In the genomic region with DNA sequence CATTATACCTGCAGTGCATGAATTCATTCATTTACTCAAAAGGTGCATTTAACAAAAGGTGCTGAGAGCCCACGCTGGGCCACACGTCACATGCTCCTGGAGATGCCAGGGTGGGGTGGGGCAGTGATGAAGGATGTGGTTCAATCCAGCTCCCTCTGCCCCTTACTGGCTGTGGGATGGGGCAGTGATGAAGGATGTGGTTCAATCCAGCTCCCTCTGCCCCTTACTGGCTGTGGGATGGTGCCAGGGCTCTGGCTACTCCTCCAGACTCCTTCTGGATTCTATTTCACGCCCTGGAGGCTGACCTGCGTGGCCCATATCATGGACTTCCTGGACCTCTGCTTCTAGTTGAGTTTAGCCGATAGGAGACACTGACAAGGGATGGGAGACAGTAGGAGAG, we compare ENCODE assay signal across 22 cellular contexts.
"Had no signal": no experiment of that assay in that cellular context is flagged by ENCODE, and none has a peak within 500 bp of the region (broad histone marks: within the 10 kb centered on the region; RNA-seq: fewer than 3 reads in every experiment).

No MANE protein-coding gene starts in this region.

- H3K9me3 ChIP-seq: MG63, SJSA1 had no signal

- H3K27me3 ChIP-seq: MG63 had no signal

- H3K27ac ChIP-seq: SJSA1, SK-N-MC had no signal

- H3K4me1 ChIP-seq: SJSA1 had no signal

- DNase-seq: Karpas-422, KG1, MG63, NCI-H1092, NCI-H1105 treated with DMSO at 0.1 percent for 48 hours, NCI-H1417 treated with DMSO at 0.1 percent for 48 hours, NCI-H146, NCI-H1694 treated with DMSO at 0.1 percent for 48 hours, NCI-H1930, NCI-H2081, NCI-H2107, NCI-H226, NCI-H446, NCI-H510A, NCI-H524 treated with DMSO at 0.1 percent for 48 hours, NCI-H69, NCI-H774, Right ventricle myocardium superior, RPMI8226, SIG-M5 had no signal

- H3K36me3 ChIP-seq: MG63, SJSA1 had no signal

- H3K4me3 ChIP-seq: MG63, SJSA1, SK-N-MC had no signal
